ENCODE assay signal across 7 cellular contexts in the genomic region with DNA sequence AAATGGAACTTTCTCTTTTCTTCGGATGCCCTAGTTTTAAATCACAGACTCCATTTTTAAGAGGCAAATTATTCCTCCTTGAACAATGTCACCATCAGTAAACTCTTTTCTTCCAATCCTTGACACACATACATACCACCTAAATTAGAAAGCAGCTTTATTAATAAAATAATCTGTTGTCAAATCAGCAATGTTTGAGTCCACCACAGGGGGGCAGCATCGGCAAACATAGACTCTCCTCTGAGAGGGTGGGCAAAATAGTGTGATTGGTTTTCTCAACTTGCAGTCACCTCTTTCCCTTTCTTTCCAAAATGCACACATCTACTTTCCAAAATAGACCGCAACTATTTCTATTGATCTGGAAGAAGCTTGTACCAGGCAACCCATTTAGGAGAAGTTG.
DNase-seq lines count a peak whose midpoint lies in the region; ATAC-seq and TF ChIP-seq lines count a peak whose summit lies in the region.

No MANE protein-coding gene starts in this region.

- peaks cover 3% of the 10 kb centered on the region for H3K4me1 ChIP-seq in mammary epithelial cell (ENCODE audit: insufficient read depth, low read length)

- no peaks in the 10 kb centered on the region for H4K20me1 ChIP-seq in mammary epithelial cell (ENCODE audit: insufficient read depth, low read length)

- no peaks in the 10 kb centered on the region for H3K9me3 ChIP-seq in mammary epithelial cell (replicated peaks; ENCODE audit: insufficient read depth, low read length)

- 62% methylated on average over 3 of the region's 3 CpGs for WGBS in mammary epithelial cell (ENCODE audit: low coverage, missing lambda C conversion rate)

- H3K9ac ChIP-seq in mammary epithelial cell (ENCODE audit: insufficient read depth, low read length) = no peak overlapping the region

- intact Hi-C loops in mammary epithelial cell (cut with micrococcal nuclease) = no loop called here

- ATAC-seq in HG03432 (IDR thresholded peaks at IDR 0.05; ENCODE audit: unreplicated experiment) = no peak

- H3K4me3 ChIP-seq in mammary epithelial cell (replicated peaks in 1 of 3; ENCODE audit: insufficient read depth in 1 of 3, low read depth in 2 of 3, low read length in 3 of 3) = no peak overlapping the region

- H3K4me2 ChIP-seq in mammary epithelial cell (ENCODE audit: insufficient read depth, low read depth, low read length) = no peak overlapping the region

- no peak overlapping the region for H3K27ac ChIP-seq in mammary epithelial cell (ENCODE audit: insufficient read depth, low read depth, low read length)

- dilution Hi-C loops in mammary epithelial cell (cut with HindIII; ENCODE audit: low sequenced_read_pairs) = no loop called here

- no peaks in the 10 kb centered on the region for H3K27me3 ChIP-seq in mammary epithelial cell (ENCODE audit: insufficient read depth, low read length)

- in situ Hi-C loops in GM13977 (cut with MboI; ENCODE audit: low pct_unique_long_range_greater_than_20kb, low sequenced_read_pairs, unreplicated experiment) = no loop called here
- in situ Hi-C loops in SK-MEL-5 (cut with HindIII; ENCODE audit: low pct_unique_long_range_greater_than_20kb, low sequenced_read_pairs) = no loop called here
- in situ Hi-C loops in mammary epithelial cell (cut with MboI; ENCODE audit: low sequenced_read_pairs in 2 of 2) = no loop called here

- no peaks in the 10 kb centered on the region for H3K79me2 ChIP-seq in mammary epithelial cell (ENCODE audit: insufficient read depth, low read length)

- TF ChIP-seq CTCF in GM13977 (IDR thresholded peaks at IDR 0.05; ENCODE audit: extremely low read depth, insufficient read depth, missing control alignments) (peak; percentile 65), mammary epithelial cell (conservative IDR thresholded peaks at IDR 0.05 in 1 of 2, IDR thresholded peaks at IDR 0.05 in 1 of 2; ENCODE audit: extremely low read depth in 1 of 2, insufficient read depth in 1 of 2, low read depth in 1 of 2, low read length in 2 of 2) (peak; percentile 69 to 86)

- no peaks in the 10 kb centered on the region for H3K36me3 ChIP-seq in mammary epithelial cell (ENCODE audit: insufficient read depth, low read length)

- H2AFZ ChIP-seq in mammary epithelial cell (ENCODE audit: low read depth, low read length) = no peak overlapping the region

- DNase-seq in GM13977 (ENCODE audit: low spot score) (peak; percentile 43), SK-MEL-5 (ENCODE audit: low read depth, low spot score) (peak; percentile 57), mammary epithelial cell (no peak), SKM-1 (lab: John Stamatoyannopoulos, UW; ENCODE audit: unreplicated experiment) (no peak), AG08395 (ENCODE audit: low spot score) (no peak)
- DNase-seq in stimulated activated CD4-positive, alpha-beta T cell treated with anti-CD3 and anti-CD28 coated beads, Interleukin-12 subunit alpha, Interleukin-12 subunit beta, amount 100 ng/mL, for 4 hours = peak; percentile 39

- CTCF ChIA-PET in mammary epithelial cell (lab: Charles Lee; ENCODE audit: low non-redundant PET) = interaction anchor here (0.6 to 0.7 kb wide), 4 partner anchors 89 to 187 kb away, joined by 3 to 4 read pairs (median 3); no protein-coding TSS in a partner anchor

- BruUV-seq in mammary epithelial cell (replicated peaks; lab: Mats Ljungman, UMichigan) = no TSS peak

Comparison
In these comparisons a context has a peak if more than half of its experiments do, and no peak if none do; other contexts are left out.
1. DNase-seq: peak in GM13977 (single experiment), SK-MEL-5 (single experiment) and stimulated activated CD4-positive, alpha-beta T cell treated with anti-CD3 and anti-CD28 coated beads, Interleukin-12 subunit alpha, Interleukin-12 subunit beta, amount 100 ng/mL, for 4 hours (single experiment); none in mammary epithelial cell (single experiment), SKM-1 (single experiment) and AG08395 (single experiment).